In genomic region chr2:96154506-96155380, GRCh38 we compare ENCODE assay signal across 1 cellular context.
TF ChIP-seq lines count a peak whose summit lies in the region.

No MANE protein-coding gene starts in this region.

TF ChIP-seq in HepG2, 621 proteins besides CTCF, POLR2A, EP300 and RAD21:
- TF ChIP-seq CEBPG (CRISPR knock-in tag; IDR thresholded peaks at IDR 0.05): no peak
- TF ChIP-seq HINFP (CRISPR knock-in tag; IDR thresholded peaks at IDR 0.05; ENCODE audit: low read depth): no peak
- no peak for TF ChIP-seq RARG (CRISPR knock-in tag; IDR thresholded peaks at IDR 0.05; ENCODE audit: low read depth)
- TF ChIP-seq BHLHE40 (IDR thresholded peaks at IDR 0.05; ENCODE audit: low read length): peak; percentile 59
- TF ChIP-seq ZNF605 (CRISPR knock-in tag; IDR thresholded peaks at IDR 0.05): no peak
- 0 out of 2 replicates have a peak, but pooled peaks have one; percentile 15 for TF ChIP-seq MYC (CRISPR knock-in tag; IDR thresholded peaks at IDR 0.05; ENCODE audit: borderline replicate concordance)
